Comparison of ENCODE assay signal across 9 cellular contexts in the genomic region with DNA sequence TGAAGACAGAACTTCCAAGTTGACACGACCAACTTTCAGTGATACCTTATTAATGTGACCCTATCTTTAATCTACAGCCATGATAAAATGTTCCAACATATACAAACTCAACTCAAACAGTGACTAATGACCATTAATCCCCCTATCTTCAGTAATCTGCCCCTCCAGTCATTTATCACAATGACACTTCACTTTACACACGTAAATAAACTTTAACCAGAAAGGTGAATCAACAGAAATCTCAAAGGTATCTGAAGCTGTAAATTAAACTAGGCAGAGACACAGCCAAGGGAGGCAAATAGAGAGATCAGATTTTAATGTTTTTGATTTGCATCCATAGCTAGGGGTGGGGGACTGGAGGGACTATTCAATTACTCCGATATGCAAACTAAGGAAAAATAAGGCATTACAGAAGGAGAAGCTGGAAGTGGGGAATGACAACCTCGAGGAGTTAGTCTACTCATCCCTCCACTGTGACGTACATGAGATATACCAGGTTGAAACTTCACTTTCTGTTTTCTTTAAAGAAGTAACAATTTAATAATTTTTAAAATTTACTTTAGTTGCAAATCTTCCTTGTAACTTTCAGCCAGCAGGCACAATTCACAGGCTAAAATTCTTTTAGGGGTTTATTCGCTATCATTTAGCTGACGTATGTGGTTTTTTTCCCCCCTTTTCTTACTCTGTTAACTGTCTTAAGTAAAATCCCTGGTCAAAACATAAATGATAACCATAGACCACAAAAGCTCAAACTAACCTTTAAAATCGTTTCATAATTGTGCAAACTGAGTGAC.
DNase-seq lines count a peak whose midpoint lies in the region; ATAC-seq, FAIRE-seq and TF ChIP-seq lines count a peak whose summit lies in the region.
"Had no signal": no experiment of that assay in that cellular context is flagged by ENCODE, and none has a peak within 500 bp of the region (broad histone marks: within the 10 kb centered on the region; RNA-seq: fewer than 3 reads in every experiment).

No MANE protein-coding gene starts in this region.

- peak overlapping the region; percentile 48; the same call in 1 of the 2 replicates for H2AFZ ChIP-seq in MM.1S (ENCODE audit: low read length)
- no peak overlapping the region for H2AFZ ChIP-seq in neural progenitor cell (replicated peaks)

- DNase-seq in AG08395 (ENCODE audit: low spot score) (peak; percentile 17), MM.1S (no peak), neural progenitor cell (ENCODE audit: low spot score) (no peak), NCI-H748 (lab: John Stamatoyannopoulos, UW; ENCODE audit: unreplicated experiment) (no peak), chondrocyte (ENCODE audit: low spot score) (no peak), GM12892 (ENCODE audit: insufficient read length) (no peak)
- DNase-seq: activated effector memory CD4-positive, alpha-beta T cell treated with anti-CD3 and anti-CD28 coated beads, Interleukin-2, amount 50 U/mL, for 16 hours had no signal

- H3K4me3 Mint-ChIP-seq in neural progenitor cell (no peak overlapping the region), chondrocyte (ENCODE audit: unreplicated experiment) (no peak overlapping the region)

- no peak for ATAC-seq in HG03025 (IDR thresholded peaks at IDR 0.05; ENCODE audit: low FRiP score, unreplicated experiment)

- H3K9me3 Mint-ChIP-seq in neural progenitor cell (no peaks in the 10 kb centered on the region), chondrocyte (ENCODE audit: low read depth) (no peaks in the 10 kb centered on the region)

- H3K27ac Mint-ChIP-seq in neural progenitor cell = no peak overlapping the region
- H3K27ac Mint-ChIP-seq in chondrocyte (ENCODE audit: unreplicated experiment) = no peak overlapping the region

- H3K79me2 ChIP-seq in MM.1S (ENCODE audit: low read length) (peaks cover 65% of the 10 kb centered on the region), neural progenitor cell (ENCODE audit: low read depth) (peaks cover 89% of the 10 kb centered on the region)

- no peaks in the 10 kb centered on the region for H3K27me3 ChIP-seq in MM.1S (replicated peaks; ENCODE audit: insufficient read depth, low read length)
- H3K27me3 ChIP-seq in ectodermal cell (ENCODE audit: control insufficient read depth, insufficient read depth, low read length, poor library complexity, severe bottlenecking) = no peaks in the 10 kb centered on the region
- H3K27me3 ChIP-seq in neural progenitor cell = no peaks in the 10 kb centered on the region

- H3K9me2 ChIP-seq in MM.1S (replicated peaks; ENCODE audit: insufficient read depth, low read length) = no peaks in the 10 kb centered on the region

- H3K4me1 ChIP-seq in MM.1S (ENCODE audit: low read length) = peaks cover 18% of the 10 kb centered on the region
- peaks cover 27% of the 10 kb centered on the region for H3K4me1 ChIP-seq in ectodermal cell (ENCODE audit: control insufficient read depth, insufficient read depth, low read length)
- H3K4me1 ChIP-seq in neural progenitor cell = peaks cover 46% of the 10 kb centered on the region

- H3K4me3 ChIP-seq in MM.1S (ENCODE audit: low read length) (peak overlapping the region; percentile 72), ectodermal cell (ENCODE audit: insufficient read depth, low read depth, low read length) (peak overlapping the region; percentile 92), neural progenitor cell (peak overlapping the region; percentile 82)

- peaks cover 26% of the 10 kb centered on the region for H3F3A ChIP-seq in MM.1S (ENCODE audit: insufficient read depth, low read length)
- H3F3A ChIP-seq in neural progenitor cell (ENCODE audit: low read depth) = peaks cover 33% of the 10 kb centered on the region

- H3K9ac ChIP-seq in MM.1S (ENCODE audit: low read length) = peak overlapping the region; percentile 93
- H3K9ac ChIP-seq in neural progenitor cell = peak overlapping the region; percentile 36

- WGBS in ectodermal cell, 2 experiments = 12 to 18% methylated on average over 6 to 8 of the region's 8 CpGs

- H3K36me3 ChIP-seq in MM.1S (replicated peaks; ENCODE audit: insufficient read depth, low read length) = no peaks in the 10 kb centered on the region
- no peaks in the 10 kb centered on the region for H3K36me3 ChIP-seq in ectodermal cell (ENCODE audit: control insufficient read depth, insufficient read depth, low read length)
- no peaks in the 10 kb centered on the region for H3K36me3 ChIP-seq in neural progenitor cell

- FAIRE-seq in GM12892 (lab: Jason Lieb, UNC) = no peak

- H3K4me1 Mint-ChIP-seq in neural progenitor cell (peaks cover 46% of the 10 kb centered on the region), chondrocyte (ENCODE audit: low read depth) (peaks cover 30% of the 10 kb centered on the region)

- TF ChIP-seq CTCF in MM.1S (IDR thresholded peaks at IDR 0.05; ENCODE audit: low read length) (no peak), neural progenitor cell (IDR thresholded peaks at IDR 0.05) (no peak), chondrocyte (IDR thresholded peaks at IDR 0.05) (no peak)

- H3K4me2 ChIP-seq in MM.1S (ENCODE audit: low read depth, low read length) (peak overlapping the region; percentile 98), neural progenitor cell (peak overlapping the region; percentile 94)

- no peak for TF ChIP-seq POLR2A in GM12892 (IDR thresholded peaks at IDR 0.05; ENCODE audit: low read depth, low read length)

- H3K27me3 Mint-ChIP-seq in neural progenitor cell (ENCODE audit: insufficient read depth, low read depth) (no peaks in the 10 kb centered on the region), chondrocyte (ENCODE audit: low read depth) (no peaks in the 10 kb centered on the region)

- H4K20me1 ChIP-seq in MM.1S (ENCODE audit: insufficient read depth, low read length) = no peaks in the 10 kb centered on the region
- peaks cover 66% of the 10 kb centered on the region for H4K20me1 ChIP-seq in neural progenitor cell (ENCODE audit: low read depth)

- H3K27ac ChIP-seq in MM.1S (ENCODE audit: low read length) = peak overlapping the region; percentile 90; the same call in 1 of the 2 replicates
- H3K27ac ChIP-seq in ectodermal cell (ENCODE audit: insufficient read depth, low read depth, low read length, poor library complexity, severe bottlenecking) = no peak overlapping the region
- no peak overlapping the region for H3K27ac ChIP-seq in neural progenitor cell

- no peaks in the 10 kb centered on the region for H3K36me3 Mint-ChIP-seq in neural progenitor cell
- H3K36me3 Mint-ChIP-seq in chondrocyte (ENCODE audit: low read depth) = no peaks in the 10 kb centered on the region

- H3K9me3 ChIP-seq in MM.1S (replicated peaks; ENCODE audit: insufficient read depth, low read length) (no peaks in the 10 kb centered on the region), ectodermal cell (ENCODE audit: control insufficient read depth, low read length) (no peaks in the 10 kb centered on the region), neural progenitor cell (ENCODE audit: low read depth) (no peaks in the 10 kb centered on the region)
